ENCODE assay signal across 1 cellular context in the genomic region with DNA sequence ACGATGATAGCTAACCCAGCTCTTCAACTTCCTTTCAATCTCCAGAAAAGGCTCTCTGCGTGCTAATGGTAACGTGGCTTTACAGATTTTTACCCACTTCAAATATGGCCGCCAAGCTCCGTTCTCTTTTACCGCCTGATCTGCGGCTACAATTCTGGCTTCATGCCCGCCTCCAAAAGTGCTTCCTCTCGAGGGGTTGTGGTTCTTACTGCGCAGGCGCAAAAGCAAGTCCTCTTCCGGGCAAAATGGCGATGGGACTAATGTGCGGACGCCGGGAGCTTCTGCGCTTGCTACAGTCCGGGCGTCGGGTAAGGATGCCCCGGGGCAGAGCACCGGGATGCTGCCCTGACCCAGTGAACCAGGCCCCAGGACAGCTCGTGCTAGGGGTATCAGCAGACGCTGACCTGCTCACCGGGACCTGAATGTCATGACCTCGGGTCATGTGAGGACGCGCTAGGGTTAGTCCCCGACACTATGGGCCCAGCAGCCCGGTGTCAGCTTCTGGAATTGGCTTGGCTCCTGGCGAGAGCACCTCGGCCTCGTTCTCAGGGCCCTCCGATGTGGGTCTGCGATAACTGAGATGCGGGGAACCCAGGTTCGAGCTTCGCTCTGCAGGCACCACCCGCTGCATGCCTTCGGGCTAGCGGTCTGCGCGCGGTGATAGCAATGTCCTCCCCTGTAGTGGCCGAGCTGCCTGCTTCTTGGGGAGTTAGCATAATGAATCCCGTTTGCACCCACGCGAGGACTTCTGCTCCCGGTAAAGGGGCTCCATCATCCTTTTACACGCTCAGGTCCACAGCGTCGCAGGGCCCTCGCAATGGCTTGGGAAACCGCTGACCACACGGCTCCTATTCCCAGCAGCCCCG.
A peak's percentile ranks its signal among the peaks of the same experiment; 100 is the strongest.
TF ChIP-seq lines count a peak whose summit lies in the region.

OXA1L (plus strand) TSS at position 232 of the 866 bp plus-strand sequence; CDS start at position 246, 14 bp downstream.

TF ChIP-seq in GM12878, 131 proteins besides CTCF, POLR2A, EP300 and RAD21 (continued from another document):
- TF ChIP-seq PAX8 (IDR thresholded peaks at IDR 0.05): no peak; the same call in 1 of the 2 replicates
- 0 out of 2 replicates have a peak, but pooled peaks have one; percentile 45 for TF ChIP-seq CBX5 (IDR thresholded peaks at IDR 0.05; ENCODE audit: low read depth)
- TF ChIP-seq RAD51 (IDR thresholded peaks at IDR 0.05): 0 out of 2 replicates have a peak, but pooled peaks have one; percentile 53
- TF ChIP-seq CREM (IDR thresholded peaks at IDR 0.05; ENCODE audit: low read depth): peak; percentile 49; the same call in 1 of the 2 replicates
- peak; percentile 89; the same call in 1 of the 2 replicates for TF ChIP-seq PML (IDR thresholded peaks at IDR 0.05; ENCODE audit: low read length)
- peak; percentile 49 for TF ChIP-seq GATAD2B (conservative IDR thresholded peaks at IDR 0.05; ENCODE audit: low read depth)
- TF ChIP-seq, protein P1, sequence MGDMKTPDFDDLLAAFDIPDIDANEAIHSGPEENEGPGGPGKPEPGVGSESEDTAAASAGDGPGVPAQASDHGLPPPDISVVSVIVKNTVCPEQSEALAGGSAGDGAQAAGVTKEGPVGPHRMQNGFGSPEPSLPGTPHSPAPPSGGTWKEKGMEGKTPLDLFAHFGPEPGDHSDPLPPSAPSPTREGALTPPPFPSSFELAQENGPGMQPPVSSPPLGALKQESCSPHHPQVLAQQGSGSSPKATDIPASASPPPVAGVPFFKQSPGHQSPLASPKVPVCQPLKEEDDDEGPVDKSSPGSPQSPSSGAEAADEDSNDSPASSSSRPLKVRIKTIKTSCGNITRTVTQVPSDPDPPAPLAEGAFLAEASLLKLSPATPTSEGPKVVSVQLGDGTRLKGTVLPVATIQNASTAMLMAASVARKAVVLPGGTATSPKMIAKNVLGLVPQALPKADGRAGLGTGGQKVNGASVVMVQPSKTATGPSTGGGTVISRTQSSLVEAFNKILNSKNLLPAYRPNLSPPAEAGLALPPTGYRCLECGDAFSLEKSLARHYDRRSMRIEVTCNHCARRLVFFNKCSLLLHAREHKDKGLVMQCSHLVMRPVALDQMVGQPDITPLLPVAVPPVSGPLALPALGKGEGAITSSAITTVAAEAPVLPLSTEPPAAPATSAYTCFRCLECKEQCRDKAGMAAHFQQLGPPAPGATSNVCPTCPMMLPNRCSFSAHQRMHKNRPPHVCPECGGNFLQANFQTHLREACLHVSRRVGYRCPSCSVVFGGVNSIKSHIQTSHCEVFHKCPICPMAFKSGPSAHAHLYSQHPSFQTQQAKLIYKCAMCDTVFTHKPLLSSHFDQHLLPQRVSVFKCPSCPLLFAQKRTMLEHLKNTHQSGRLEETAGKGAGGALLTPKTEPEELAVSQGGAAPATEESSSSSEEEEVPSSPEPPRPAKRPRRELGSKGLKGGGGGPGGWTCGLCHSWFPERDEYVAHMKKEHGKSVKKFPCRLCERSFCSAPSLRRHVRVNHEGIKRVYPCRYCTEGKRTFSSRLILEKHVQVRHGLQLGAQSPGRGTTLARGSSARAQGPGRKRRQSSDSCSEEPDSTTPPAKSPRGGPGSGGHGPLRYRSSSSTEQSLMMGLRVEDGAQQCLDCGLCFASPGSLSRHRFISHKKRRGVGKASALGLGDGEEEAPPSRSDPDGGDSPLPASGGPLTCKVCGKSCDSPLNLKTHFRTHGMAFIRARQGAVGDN (IDR thresholded peaks at IDR 0.05): peak; percentile 71
- 0 out of 2 replicates have a peak, but pooled peaks have one; percentile 34 for TF ChIP-seq TCF12 (IDR thresholded peaks at IDR 0.05; ENCODE audit: low read depth, low read length)
- TF ChIP-seq TAF1 (IDR thresholded peaks at IDR 0.05; ENCODE audit: borderline replicate concordance, low read depth, low read length): peak; percentile 93
